ENCODE assay signal across 12 cellular contexts in genomic region chr1:119964673-119965363, GRCh38.
DNase-seq lines count a peak whose midpoint lies in the region; ATAC-seq and TF ChIP-seq lines count a peak whose summit lies in the region.
"Had no signal": no experiment of that assay in that cellular context is flagged by ENCODE, and none has a peak within 500 bp of the region (broad histone marks: within the 10 kb centered on the region; RNA-seq: fewer than 3 reads in every experiment).

No MANE protein-coding gene starts in this region.

- peak; percentile 60 for DNase-seq in RPMI7951 (ENCODE audit: low read depth)
- peak; percentile 80 for DNase-seq in choroid plexus epithelial cell (ENCODE audit: low read depth)
- peak; percentile 71 for DNase-seq in medulla oblongata (ENCODE audit: extremely low spot score)
- no peak for DNase-seq in tibial artery
- DNase-seq in natural killer cell = no peak
- no peak for DNase-seq in NK-92 treated with Interleukin-12 subunit alpha and Interleukin-12 subunit beta, amount 100 ng/mL, for 24 hours (lab: John Stamatoyannopoulos, UW)
- no peak for DNase-seq in DMS153 treated with DMSO at 0.1 percent for 48 hours (lab: John Stamatoyannopoulos, UW; ENCODE audit: unreplicated experiment)
- DNase-seq: activated CD4-positive, alpha-beta memory T cell treated with anti-CD3 and anti-CD28 coated beads, Interleukin-2, amount 10 ng/mL, durations not matched to agents 7 days and 5 days had no signal

- no peak overlapping the region for H3K4me3 ChIP-seq in choroid plexus epithelial cell (ENCODE audit: low read depth, low read length)
- H3K4me3 ChIP-seq in tibial artery = no peak overlapping the region

- H3K27ac ChIP-seq in tibial artery = peak overlapping the region; percentile 53 to 63
- H3K27ac ChIP-seq: epithelial cell of prostate, parathyroid adenoma had no signal

- no peak overlapping the region for H3K4me3 Mint-ChIP-seq in natural killer cell
- H3K4me3 Mint-ChIP-seq: activated CD4-positive, alpha-beta memory T cell treated with anti-CD3 and anti-CD28 coated beads, Interleukin-2, amount 10 ng/mL, durations not matched to agents 7 days and 5 days; activated naive CD8-positive, alpha-beta T cell had no signal

- H3K9me3 Mint-ChIP-seq in natural killer cell = no peaks in the 10 kb centered on the region
- H3K9me3 Mint-ChIP-seq: activated CD4-positive, alpha-beta memory T cell treated with anti-CD3 and anti-CD28 coated beads, Interleukin-2, amount 10 ng/mL, durations not matched to agents 7 days and 5 days had no signal

- H3K27me3 Mint-ChIP-seq in natural killer cell (ENCODE audit: low read depth in 2 of 2) = no peaks in the 10 kb centered on the region
- H3K27me3 Mint-ChIP-seq: activated CD4-positive, alpha-beta memory T cell treated with anti-CD3 and anti-CD28 coated beads, Interleukin-2, amount 10 ng/mL, durations not matched to agents 7 days and 5 days; activated naive CD8-positive, alpha-beta T cell had no signal

- H3K27me3 ChIP-seq in tibial artery = no peaks in the 10 kb centered on the region

- peaks cover 6% of the 10 kb centered on the region in 2 donors for H3K4me1 Mint-ChIP-seq in natural killer cell

- H3K9me3 ChIP-seq in tibial artery = no peaks in the 10 kb centered on the region

- no peak for TF ChIP-seq CTCF in choroid plexus epithelial cell (conservative IDR thresholded peaks at IDR 0.05; ENCODE audit: low read depth, low read length)
- TF ChIP-seq CTCF in tibial artery (IDR thresholded peaks at IDR 0.05) = no peak
- TF ChIP-seq CTCF in natural killer cell (IDR thresholded peaks at IDR 0.05) = no peak

- peaks cover 12% of the 10 kb centered on the region for H3K36me3 Mint-ChIP-seq in natural killer cell

- H3K36me3 ChIP-seq in tibial artery = peaks cover 36 to 42% (median 37%) of the 10 kb centered on the region in 3 donors

- H3K27ac Mint-ChIP-seq in natural killer cell = no peak overlapping the region
- H3K27ac Mint-ChIP-seq: activated CD4-positive, alpha-beta memory T cell treated with anti-CD3 and anti-CD28 coated beads, Interleukin-2, amount 10 ng/mL, durations not matched to agents 7 days and 5 days; activated naive CD8-positive, alpha-beta T cell had no signal

- intact Hi-C loops in tibial artery (cut with DNase I; ENCODE audit: low total_unique reads) = no loop called here
- intact Hi-C loops in natural killer cell (cut with micrococcal nuclease) = no loop called here

- peaks cover 0 to 92% (median 52%) of the 10 kb centered on the region in 4 donors for H3K4me1 ChIP-seq in tibial artery
- H3K4me1 ChIP-seq: parathyroid adenoma had no signal

- ATAC-seq in HG03442 (IDR thresholded peaks at IDR 0.05; ENCODE audit: unreplicated experiment) (no peak), natural killer cell (no peak)

Comparison
In these comparisons a context has a peak if more than half of its experiments do, and no peak if none do; other contexts are left out.
1. DNase-seq: peak in RPMI7951 (single experiment), choroid plexus epithelial cell (single experiment) and medulla oblongata (single experiment); none in tibial artery (0 of 2), natural killer cell (single experiment), NK-92 treated with Interleukin-12 subunit alpha and Interleukin-12 subunit beta, amount 100 ng/mL, for 24 hours (single experiment) and DMS153 treated with DMSO at 0.1 percent for 48 hours (single experiment).